ENCODE assay signal across 13 cellular contexts in the genomic region with DNA sequence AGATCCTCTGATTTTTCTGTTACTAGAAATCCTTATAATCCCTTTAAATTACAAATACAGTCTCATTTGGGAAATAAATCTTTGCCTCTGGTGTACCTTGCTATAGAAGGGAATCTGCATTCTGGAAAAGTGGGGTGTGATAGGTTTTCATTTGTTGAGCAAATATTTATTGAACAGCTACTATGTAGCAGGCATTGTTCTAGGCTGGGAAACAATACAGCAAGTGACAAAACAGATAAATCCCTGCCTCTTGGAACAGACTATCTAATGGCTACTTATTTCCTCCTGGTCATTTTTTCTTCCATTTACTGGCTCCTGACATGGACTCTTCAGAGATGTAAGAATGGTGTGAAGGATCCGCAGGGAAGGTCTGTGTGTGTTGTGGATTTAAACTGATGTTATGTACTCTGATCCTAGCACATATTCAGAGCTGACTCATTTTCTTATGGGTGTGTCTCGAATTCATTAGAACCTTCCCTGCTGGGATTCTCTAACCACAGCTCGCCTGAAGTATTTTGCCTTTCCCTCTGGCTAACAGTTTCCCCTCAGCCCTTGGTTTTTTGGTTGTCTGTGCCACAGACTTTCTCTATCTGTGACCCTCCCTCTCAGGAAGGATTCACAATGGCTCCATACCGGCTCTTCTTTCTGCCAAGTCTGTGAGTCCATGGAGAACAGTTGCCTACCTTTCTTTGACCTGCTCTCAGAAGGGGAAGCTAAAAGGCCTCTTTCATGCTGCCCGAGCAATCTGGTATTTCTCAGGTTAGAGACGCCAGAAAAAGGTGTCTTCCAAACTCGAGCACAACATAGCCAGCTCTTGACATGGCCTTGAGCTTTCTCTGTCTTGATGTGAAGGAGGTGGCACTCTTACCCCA. TPM values are rescaled to one million over a fixed set of nuclear protein-coding genes. Genes with fewer than 3 reads are reported as not detected.
DNase-seq lines count a peak whose midpoint lies in the region; ATAC-seq, FAIRE-seq and TF ChIP-seq lines count a peak whose summit lies in the region.
"Had no signal": no experiment of that assay in that cellular context is flagged by ENCODE, and none has a peak within 500 bp of the region (broad histone marks: within the 10 kb centered on the region; RNA-seq: fewer than 3 reads in every experiment).

No MANE protein-coding gene starts in this region.

- DNase-seq in AG09319 (ENCODE audit: extremely low read depth, low read depth), result peak; percentile 8
- peak; percentile 1 for DNase-seq in HK-2 (ENCODE audit: unreplicated experiment)
- peak; percentile 14 for DNase-seq in amniotic stem cell (lab: John Stamatoyannopoulos, UW)
- peak; percentile 32 for DNase-seq in keratinocyte (ENCODE audit: low read depth, low spot score)
- no peak for DNase-seq in NCI-H345 treated with DMSO at 0.1 percent for 48 hours (lab: John Stamatoyannopoulos, UW; ENCODE audit: unreplicated experiment)
- no peak for DNase-seq in substantia nigra (lab: John Stamatoyannopoulos, UW)
- no peak for DNase-seq in NCI-H510A (lab: John Stamatoyannopoulos, UW)
- DNase-seq: DMS153; effector CD4-positive, alpha-beta T cell; left ventricle myocardium inferior; NCI-H524 treated with DMSO at 0.1 percent for 48 hours had no signal

- ATAC-seq in HG02840 (IDR thresholded peaks at IDR 0.05; ENCODE audit: low FRiP score, unreplicated experiment), result no peak
- ATAC-seq: sciatic nerve had no signal

- H3K27me3 ChIP-seq in keratinocyte (ENCODE audit: control insufficient read depth, extremely low read depth, insufficient read depth, low read length), result no peaks in the 10 kb centered on the region

- no peak for TF ChIP-seq CTCF in AG09319 (IDR thresholded peaks at IDR 0.05; ENCODE audit: low read depth, low read length)
- no peak for TF ChIP-seq CTCF in keratinocyte (optimal IDR thresholded peaks at IDR 0.05 in 1 of 3, IDR thresholded peaks at IDR 0.05 in 1 of 3, conservative IDR thresholded peaks at IDR 0.05 in 1 of 3; ENCODE audit: extremely low read depth in 1 of 3, insufficient read depth in 2 of 3, low read length in 3 of 3)

- H3K4me3 ChIP-seq in keratinocyte (ENCODE audit: control insufficient read depth in 2 of 3, extremely low read depth in 1 of 3, insufficient read depth in 2 of 3, low read depth in 1 of 3, low read length in 3 of 3), result no peak overlapping the region
- H3K4me3 ChIP-seq: left ventricle myocardium inferior had no signal

- peak overlapping the region; percentile 75 for H2AFZ ChIP-seq in keratinocyte (ENCODE audit: control insufficient read depth, low read length)

- dilution Hi-C loops in keratinocyte (cut with MboI; ENCODE audit: extremely low pct_ligation_motif_present, low sequenced_read_pairs), result no loop called here

- H3K9me3 ChIP-seq in keratinocyte (ENCODE audit: control insufficient read depth, low read depth, low read length), result no peaks in the 10 kb centered on the region
- H3K9me3 ChIP-seq: left ventricle myocardium inferior had no signal

- no peaks in the 10 kb centered on the region for H3K9me1 ChIP-seq in keratinocyte (ENCODE audit: control insufficient read depth, extremely low read depth, insufficient read depth, low read length)

- H3K79me2 ChIP-seq in keratinocyte (ENCODE audit: control insufficient read depth, insufficient read depth, low read length), result no peaks in the 10 kb centered on the region

- H3K36me3 ChIP-seq in keratinocyte (ENCODE audit: control insufficient read depth in 2 of 2, extremely low read depth in 1 of 2, insufficient read depth in 2 of 2, low read length in 2 of 2), result no peaks in the 10 kb centered on the region
- H3K36me3 ChIP-seq: left ventricle myocardium inferior had no signal

- peaks cover 18% of the 10 kb centered on the region for H3K4me1 ChIP-seq in keratinocyte (ENCODE audit: control insufficient read depth, extremely low read depth, insufficient read depth, low read length)

- H3K27ac ChIP-seq in keratinocyte (ENCODE audit: control insufficient read depth, insufficient read depth, low read length) (peak overlapping the region; percentile 53), substantia nigra (ENCODE audit: low read depth, low read length, poor library complexity, severe bottlenecking) (no peak overlapping the region)
- H3K27ac ChIP-seq: left ventricle myocardium inferior had no signal

- no peaks in the 10 kb centered on the region for H4K20me1 ChIP-seq in keratinocyte (ENCODE audit: control insufficient read depth, extremely low read depth, insufficient read depth, low read length)

- peak; percentile 97 for FAIRE-seq in keratinocyte (lab: Jason Lieb, UNC)

- H3K4me2 ChIP-seq in keratinocyte (ENCODE audit: control insufficient read depth, extremely low read depth, insufficient read depth, low read depth, low read length), result peak overlapping the region; percentile 57

- H3K9ac ChIP-seq in keratinocyte (ENCODE audit: control insufficient read depth, extremely low read depth, insufficient read depth, low read length), result peak overlapping the region; percentile 19

RNA-seq across cellular contexts. Expression of a gene that starts 53.7 kb away (rescaled TPM):
- 3.4 to 3.8 TPM (median 3.7 TPM) in 3 replicates for polyA plus RNA-seq in keratinocyte
- polyA plus RNA-seq in keratinocyte (2011; ENCODE audit: low read depth), result 4.1 TPM
- 1.2 and 2.3 TPM in 2 replicates for polyA plus RNA-seq in keratinocyte (2011; cell fraction: cytosol; rRNA removed)
- polyA plus RNA-seq in keratinocyte (2011; cell fraction: nucleus; rRNA removed), result 7.0 and 8.6 TPM in 2 replicates
- polyA plus RNA-seq in keratinocyte (2012; ENCODE audit: low replicate concordance), result 3.7 and 5.2 TPM in 2 replicates
- 5.9 to 7.5 TPM (median 6.2 TPM) in 3 replicates for polyA minus RNA-seq in keratinocyte
- 3.3 TPM for polyA minus RNA-seq in keratinocyte (2011; cell fraction: cytosol; rRNA and poly(A)+ RNA removed)
- polyA minus RNA-seq in keratinocyte (2011; cell fraction: nucleus; rRNA and poly(A)+ RNA removed), result 10.9 and 17.8 TPM in 2 replicates

Comparison
In these comparisons a context has a peak if more than half of its experiments do, and no peak if none do; other contexts are left out.
1. DNase-seq: peak in AG09319 (single experiment), HK-2 (single experiment), amniotic stem cell (single experiment) and keratinocyte (single experiment); none in NCI-H345 treated with DMSO at 0.1 percent for 48 hours (single experiment), substantia nigra (0 of 49) and NCI-H510A (single experiment).